8 cellular contexts compared by ENCODE assay signal in the genomic region with DNA sequence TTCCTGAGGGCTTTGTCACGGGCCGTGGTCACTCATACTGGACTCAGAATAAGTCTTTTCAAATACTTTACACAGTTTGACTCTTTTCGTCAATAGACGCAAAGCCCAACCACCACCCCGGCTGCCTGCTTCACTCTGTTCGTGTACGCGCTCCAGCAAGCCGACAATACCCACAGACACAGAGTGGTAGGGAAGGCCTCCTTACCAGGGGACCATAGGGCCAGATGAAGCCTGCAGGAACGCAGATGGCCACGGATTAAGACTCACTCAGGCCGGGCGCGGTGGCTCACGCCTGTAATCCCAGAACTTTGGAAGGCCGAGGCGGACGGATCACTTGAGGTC. TPM values are rescaled to one million over a fixed set of nuclear protein-coding genes. Genes with fewer than 3 reads are reported as not detected.
DNase-seq lines count a peak whose midpoint lies in the region; ATAC-seq and TF ChIP-seq lines count a peak whose summit lies in the region.

No MANE protein-coding gene starts in this region.

- DNase-seq in CD4-positive, alpha-beta memory T cell, result peak in 1 of 5 donors; percentile 7
- DNase-seq in HCEC 1CT (peak; percentile 11), SK-N-MC (ENCODE audit: low read depth, low spot score) (no peak), dorsolateral prefrontal cortex (peak in 2 of 10 donors; percentile 5 to 32), mesothelial cell of epicardium (ENCODE audit: low spot score in 2 of 2, unreplicated experiment in 2 of 2) (no peak), type B pancreatic cell (ENCODE audit: extremely low spot score, unreplicated experiment) (no peak), NCI-H1694 (lab: John Stamatoyannopoulos, UW) (no peak)

- H3K9me3 Mint-ChIP-seq in CD4-positive, alpha-beta memory T cell, result no peaks in the 10 kb centered on the region
- no peaks in the 10 kb centered on the region for H3K9me3 Mint-ChIP-seq in mesothelial cell of epicardium
- H3K9me3 Mint-ChIP-seq in type B pancreatic cell, result no peaks in the 10 kb centered on the region

- peak overlapping the region; percentile 83 to 95 for H3K4me3 ChIP-seq in CD4-positive, alpha-beta memory T cell (ENCODE audit: low read length in 2 of 2)
- H3K4me3 ChIP-seq in SK-N-MC, result peak overlapping the region; percentile 93
- peak overlapping the region; percentile 67 to 99 (median 92) for H3K4me3 ChIP-seq in dorsolateral prefrontal cortex

- no peaks in the 10 kb centered on the region for H3K9me3 ChIP-seq in CD4-positive, alpha-beta memory T cell (ENCODE audit: control insufficient read depth in 1 of 2, low read length in 2 of 2)
- no peaks in the 10 kb centered on the region for H3K9me3 ChIP-seq in SK-N-MC (ENCODE audit: low read depth, low read length)

- H3K27ac Mint-ChIP-seq in CD4-positive, alpha-beta memory T cell, result peak overlapping the region; percentile 98 to 100 (median 99)
- H3K27ac Mint-ChIP-seq in mesothelial cell of epicardium, result peak overlapping the region; percentile 96
- peak overlapping the region; percentile 97 for H3K27ac Mint-ChIP-seq in type B pancreatic cell

- no peaks in the 10 kb centered on the region for H3K27me3 ChIP-seq in CD4-positive, alpha-beta memory T cell (ENCODE audit: insufficient read depth, low read length)
- H3K27me3 ChIP-seq in dorsolateral prefrontal cortex, result no peaks in the 10 kb centered on the region

- CTCF ChIA-PET in CD4-positive, alpha-beta memory T cell (lab: Charles Lee; ENCODE audit: partially characterized antibody), result interaction anchor here (1.2 to 2.1 kb wide), 6 partner anchors 15 to 429 kb away, joined by 3 to 17 read pairs (median 6); no protein-coding TSS in a partner anchor

- intact Hi-C loops in CD4-positive, alpha-beta memory T cell (cut with micrococcal nuclease), result loop anchor here (1.0 kb wide), 3 partner anchors 30 to 120 kb away; a partner anchor contains a TSS
- intact Hi-C loops in dorsolateral prefrontal cortex (cut with DNase I), result loop anchor here in 1 of 2 donors (5.0 kb wide), 1 partner anchor 34 kb away; no protein-coding TSS in a partner anchor

- H3K27ac ChIP-seq in CD4-positive, alpha-beta memory T cell (ENCODE audit: low read depth, low read length), result peak overlapping the region; percentile 70
- H3K27ac ChIP-seq in SK-N-MC (peak overlapping the region; percentile 98), dorsolateral prefrontal cortex (peak overlapping the region in 58 of 59 donors; percentile 83 to 99 (median 96))

- H3K4me1 ChIP-seq in CD4-positive, alpha-beta memory T cell (ENCODE audit: insufficient read depth, low read length), result peaks cover 28% of the 10 kb centered on the region

- H3K9ac ChIP-seq in SK-N-MC (ENCODE audit: insufficient read length), result peak overlapping the region; percentile 95

- POLR2A ChIA-PET in CD4-positive, alpha-beta memory T cell (lab: Charles Lee; ENCODE audit: partially characterized antibody), result no interaction called here

- H3K27me3 Mint-ChIP-seq in CD4-positive, alpha-beta memory T cell, result no peaks in the 10 kb centered on the region
- H3K27me3 Mint-ChIP-seq in mesothelial cell of epicardium (ENCODE audit: low read depth) (no peaks in the 10 kb centered on the region), type B pancreatic cell (no peaks in the 10 kb centered on the region)

- H3K36me3 Mint-ChIP-seq in CD4-positive, alpha-beta memory T cell, result peaks cover 18 to 42% of the 10 kb centered on the region in 2 donors
- H3K36me3 Mint-ChIP-seq in mesothelial cell of epicardium, result no peaks in the 10 kb centered on the region
- H3K36me3 Mint-ChIP-seq in type B pancreatic cell, result peaks cover 3% of the 10 kb centered on the region

- TF ChIP-seq CTCF in dorsolateral prefrontal cortex (IDR thresholded peaks at IDR 0.05 in 54 of 56, conservative IDR thresholded peaks at IDR 0.05 in 2 of 56; ENCODE audit: low read depth in 1 of 56, partially characterized antibody in 56 of 56), result no peak
- no peak for TF ChIP-seq CTCF in mesothelial cell of epicardium (IDR thresholded peaks at IDR 0.05; ENCODE audit: unreplicated experiment)
- no peak for TF ChIP-seq CTCF in type B pancreatic cell (conservative IDR thresholded peaks at IDR 0.05)

- H3K4me3 Mint-ChIP-seq in CD4-positive, alpha-beta memory T cell, result peak overlapping the region; percentile 97 to 100 (median 98)
- H3K4me3 Mint-ChIP-seq in mesothelial cell of epicardium, result peak overlapping the region; percentile 99
- H3K4me3 Mint-ChIP-seq in type B pancreatic cell, result peak overlapping the region; percentile 97

- H3K36me3 ChIP-seq in CD4-positive, alpha-beta memory T cell (ENCODE audit: insufficient read depth, low read length), result peaks cover 5% of the 10 kb centered on the region
- H3K36me3 ChIP-seq in SK-N-MC (ENCODE audit: insufficient read depth, low read length), result peaks cover 17% of the 10 kb centered on the region

- H3K4me1 Mint-ChIP-seq in CD4-positive, alpha-beta memory T cell, result peaks cover 21 to 55% (median 32%) of the 10 kb centered on the region in 4 donors
- H3K4me1 Mint-ChIP-seq in mesothelial cell of epicardium (peaks cover 12% of the 10 kb centered on the region), type B pancreatic cell (ENCODE audit: unreplicated experiment) (peaks cover 21% of the 10 kb centered on the region)

- ATAC-seq in HG03520 (IDR thresholded peaks at IDR 0.05; ENCODE audit: unreplicated experiment), result no peak

RNA-seq across cellular contexts. Expression of a gene that starts 29.7 kb away (rescaled TPM):
- total RNA-seq in CD4-positive, alpha-beta memory T cell, result 1 to 10 TPM; 1.5 to 1.6 TPM
- polyA plus RNA-seq in CD4-positive, alpha-beta memory T cell, result under 1 TPM in 1 of 2 donors, not detected in 1; 0.09 TPM
- total RNA-seq in dorsolateral prefrontal cortex, result 1 to 10 TPM; 2.0 to 10.0 (median 4.5) TPM
- total RNA-seq in mesothelial cell of epicardium, result 0.74 to 1.1 TPM (median 0.80 TPM) in 3 replicates
- total RNA-seq in type B pancreatic cell (ENCODE audit: low replicate concordance), result 1.2 and 6.0 TPM in 2 replicates

RNA-seq across cellular contexts. Expression of a gene that starts 41.0 kb away (rescaled TPM):
- 10 to 100 TPM; 52.4 to 58.0 TPM for total RNA-seq in CD4-positive, alpha-beta memory T cell
- polyA plus RNA-seq in CD4-positive, alpha-beta memory T cell, result 10 to 100 TPM; 36.6 to 52.9 TPM
- total RNA-seq in dorsolateral prefrontal cortex (10 to 100 TPM; 23.7 to 45.4 (median 31.5) TPM), mesothelial cell of epicardium (26.6 to 27.1 TPM (median 26.6 TPM) in 3 replicates), type B pancreatic cell (ENCODE audit: low replicate concordance) (22.6 and 28.6 TPM in 2 replicates)

RNA-seq across cellular contexts. Expression of a gene that starts 41.2 kb away (rescaled TPM):
- 10 to 100 TPM; 20.0 to 21.8 TPM for total RNA-seq in CD4-positive, alpha-beta memory T cell
- polyA plus RNA-seq in CD4-positive, alpha-beta memory T cell, result 1 to 10 TPM; 5.3 to 5.8 TPM
- total RNA-seq in dorsolateral prefrontal cortex, result 10 to 100 TPM; 38.5 to 96.5 (median 58.5) TPM
- total RNA-seq in mesothelial cell of epicardium, result 41.9 to 48.0 TPM (median 45.8 TPM) in 3 replicates
- 16.9 and 41.6 TPM in 2 replicates for total RNA-seq in type B pancreatic cell (ENCODE audit: low replicate concordance)
